In the genomic region with DNA sequence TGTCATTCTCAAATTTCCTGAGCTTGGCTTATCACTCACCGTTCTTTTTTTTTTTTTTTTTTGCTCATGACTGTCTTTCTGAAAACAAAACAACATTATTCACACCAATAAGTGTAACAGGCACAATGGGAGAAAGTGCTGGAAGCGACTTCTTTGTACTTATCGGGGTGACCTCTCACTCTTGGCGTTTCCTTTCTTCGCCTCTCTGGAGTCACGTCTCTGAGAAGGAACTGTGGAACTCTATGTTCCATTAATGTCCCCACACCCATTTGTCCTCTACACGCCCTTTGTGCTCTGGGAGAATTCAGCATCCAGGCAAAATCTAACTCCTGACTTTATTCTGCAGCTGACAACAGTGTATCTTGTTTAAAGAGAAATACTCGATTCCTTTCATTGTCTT, we compare ENCODE assay signal across 33 cellular contexts.
"Had no signal": no experiment of that assay in that cellular context is flagged by ENCODE, and none has a peak within 500 bp of the region (broad histone marks: within the 10 kb centered on the region; RNA-seq: fewer than 3 reads in every experiment).

No MANE protein-coding gene starts in this region.

- H3K4me1 Mint-ChIP-seq: activated CD4-positive, alpha-beta T cell treated with anti-CD3 and anti-CD28 coated beads, Interleukin-2, amount 10 ng/mL, durations not matched to agents 7 days and 5 days had no signal

- H3K4me3 ChIP-seq: adrenal gland, body of pancreas, MG63, PC-9, SJCRH30, SK-N-MC had no signal

- ATAC-seq: activated naive CD4-positive, alpha-beta T cell treated with anti-CD3 and anti-CD28 coated beads, Interleukin-2, amount 50 U/mL, for 72 hours; activated T-cell treated with anti-CD3 and anti-CD28 coated beads, Interleukin-2, amount 50 U/mL, for 4 hours; body of pancreas had no signal

- H3K36me3 Mint-ChIP-seq: activated CD4-positive, alpha-beta memory T cell treated with anti-CD3 and anti-CD28 coated beads for 36 hours; activated naive CD4-positive, alpha-beta T cell treated with anti-CD3 and anti-CD28 coated beads, Interleukin-2, amount 50 U/mL, for 72 hours had no signal

- FAIRE-seq: astrocyte, bronchial epithelial cell, RCC 7860 had no signal

- H2AFZ ChIP-seq: PC-9 had no signal

- H3K4me2 ChIP-seq: PC-9 had no signal

- DNase-seq: activated CD4-positive, alpha-beta memory T cell treated with anti-CD3 and anti-CD28 coated beads for 36 hours; activated CD4-positive, alpha-beta T cell treated with anti-CD3 and anti-CD28 coated beads, Interleukin-2, amount 10 ng/mL, durations not matched to agents 7 days and 5 days; activated CD8-positive, alpha-beta memory T cell treated with anti-CD3 and anti-CD28 coated beads, Interleukin-2, amount 50 U/mL, for 4 hours; activated gamma-delta T cell treated with Interleukin-2 at 50 U/mL for 16 hours; activated naive CD4-positive, alpha-beta T cell treated with anti-CD3 and anti-CD28 coated beads for 36 hours; activated T-cell treated with anti-CD3 and anti-CD28 coated beads for 4 hours; activated T-cell treated with anti-CD3 and anti-CD28 coated beads, Interleukin-2, amount 50 U/mL, for 4 hours; body of pancreas; central memory CD4-positive, alpha-beta T cell; Kasumi-1; KG1; MG63; NCI-H1048; NCI-H1105 treated with DMSO at 0.1 percent for 48 hours; NCI-H1436; NCI-H1694; NCI-H1930; NCI-H345; NCI-H510A; NCI-H748 treated with DMSO at 0.1 percent for 48 hours; PC-9; SHP77; SJCRH30; T1000; WERI-Rb-1 had no signal

- H3K9me3 ChIP-seq: adrenal gland, body of pancreas, MG63, SJCRH30 had no signal

- H3K27ac Mint-ChIP-seq: activated CD4-positive, alpha-beta memory T cell treated with anti-CD3 and anti-CD28 coated beads for 36 hours; activated CD4-positive, alpha-beta T cell treated with anti-CD3 and anti-CD28 coated beads, Interleukin-2, amount 10 ng/mL, durations not matched to agents 7 days and 5 days; activated naive CD4-positive, alpha-beta T cell treated with anti-CD3 and anti-CD28 coated beads for 36 hours; activated naive CD4-positive, alpha-beta T cell treated with anti-CD3 and anti-CD28 coated beads, Interleukin-2, amount 50 U/mL, for 72 hours; activated T-helper 1 cell treated with anti-CD3 and anti-CD28 coated beads, Interleukin-12 subunit alpha, Interleukin-12 subunit beta, Interleukin-2, Interleukin-4 antibody, amounts not matched to agents 30 ng/mL and 10 ng/mL and 1 ng/mL, durations not matched to agents 14 hours and 24 hours and 36 hours had no signal

- H3K4me1 ChIP-seq: adrenal gland, body of pancreas, SJCRH30 had no signal

- H3K27ac ChIP-seq: adrenal gland, body of pancreas, PC-9, RWPE1, SJCRH30, SK-N-MC, WERI-Rb-1 had no signal

- H3K4me3 Mint-ChIP-seq: activated CD4-positive, alpha-beta memory T cell treated with anti-CD3 and anti-CD28 coated beads for 36 hours; activated CD4-positive, alpha-beta T cell treated with anti-CD3 and anti-CD28 coated beads, Interleukin-2, amount 10 ng/mL, durations not matched to agents 7 days and 5 days; activated naive CD4-positive, alpha-beta T cell treated with anti-CD3 and anti-CD28 coated beads for 36 hours; activated T-cell treated with anti-CD3 and anti-CD28 coated beads, Interleukin-2, amount 50 U/mL, for 4 hours; activated T-helper 1 cell treated with anti-CD3 and anti-CD28 coated beads, Interleukin-12 subunit alpha, Interleukin-12 subunit beta, Interleukin-2, Interleukin-4 antibody, amounts not matched to agents 30 ng/mL and 10 ng/mL and 1 ng/mL, durations not matched to agents 14 hours and 24 hours and 36 hours had no signal

- H3K27me3 ChIP-seq: body of pancreas had no signal

- H3K36me3 ChIP-seq: adrenal gland, MG63, SJCRH30, WERI-Rb-1 had no signal

- H3K9me3 Mint-ChIP-seq: activated CD4-positive, alpha-beta memory T cell treated with anti-CD3 and anti-CD28 coated beads for 36 hours; activated CD4-positive, alpha-beta T cell treated with anti-CD3 and anti-CD28 coated beads, Interleukin-2, amount 10 ng/mL, durations not matched to agents 7 days and 5 days; activated naive CD4-positive, alpha-beta T cell treated with anti-CD3 and anti-CD28 coated beads for 36 hours; activated naive CD4-positive, alpha-beta T cell treated with anti-CD3 and anti-CD28 coated beads, Interleukin-2, amount 50 U/mL, for 72 hours; activated T-cell treated with anti-CD3 and anti-CD28 coated beads, Interleukin-2, amount 50 U/mL, for 4 hours; activated T-helper 1 cell treated with anti-CD3 and anti-CD28 coated beads, Interleukin-12 subunit alpha, Interleukin-12 subunit beta, Interleukin-2, Interleukin-4 antibody, amounts not matched to agents 30 ng/mL and 10 ng/mL and 1 ng/mL, durations not matched to agents 14 hours and 24 hours and 36 hours had no signal
